Comparison of ENCODE assay signal across 8 cellular contexts in the genomic region with DNA sequence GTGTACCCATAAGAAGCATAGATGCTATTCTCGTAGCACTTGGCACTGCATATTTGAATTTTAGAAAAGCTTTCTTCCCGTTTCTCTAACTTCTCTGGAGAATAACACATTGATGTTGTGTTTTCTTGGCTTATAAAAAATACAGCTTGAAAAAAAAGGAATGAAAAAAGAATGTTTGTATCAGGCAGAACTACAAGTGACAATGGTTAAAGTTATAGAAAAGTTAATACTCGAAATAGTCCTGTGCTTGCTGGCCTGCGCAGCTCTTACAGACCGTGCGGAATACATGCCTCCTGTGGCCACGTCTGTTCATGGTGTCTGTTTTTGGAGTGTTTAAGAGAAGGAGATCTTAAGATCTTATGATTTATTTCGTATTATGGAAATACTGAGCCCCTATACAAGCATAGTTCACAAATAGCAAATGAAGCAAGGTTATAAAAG. TPM values are rescaled to one million over a fixed set of nuclear protein-coding genes. Genes with fewer than 3 reads are reported as not detected.
DNase-seq lines count a peak whose midpoint lies in the region; ATAC-seq and TF ChIP-seq lines count a peak whose summit lies in the region.

No MANE protein-coding gene starts in this region.

- H3K9me2 ChIP-seq in PC-9 (ENCODE audit: insufficient read depth), result no peaks in the 10 kb centered on the region; the same call in 1 of the 2 replicates

- DNase-seq in PC-9 (no peak), epithelial cell of prostate (ENCODE audit: low read depth, low spot score) (no peak), neuronal stem cell (ENCODE audit: low spot score) (no peak), NCI-H128 (lab: John Stamatoyannopoulos, UW; ENCODE audit: unreplicated experiment) (no peak), RPMI8226 (no peak)
- no peak for DNase-seq in stimulated activated CD4-positive, alpha-beta T cell treated with anti-CD3 and anti-CD28 coated beads, Interleukin-1b, Interleukin-23, amount 100 ng/mL, for 48 hours

- H3K14ac ChIP-seq in neuronal stem cell (ENCODE audit: low read length), result no peak overlapping the region

- BruUV-seq in PC-9 (replicated peaks; lab: Mats Ljungman, UMichigan), result no TSS peak

- ATAC-seq in GM21360 (IDR thresholded peaks at IDR 0.05; ENCODE audit: unreplicated experiment), result peak; percentile 30

- POLR2A ChIA-PET in PC-9 (lab: Charles Lee; ENCODE audit: unreplicated experiment), result interaction anchor here (0.6 to 0.7 kb wide), 6 partner anchors 44 to 839 kb away, joined by 3 to 14 read pairs (median 3); no protein-coding TSS in a partner anchor

- peak overlapping the region; percentile 61 for H3K4me3 ChIP-seq in PC-9
- H3K4me3 ChIP-seq in neuronal stem cell (ENCODE audit: low read length in 2 of 2), result peak overlapping the region in 1 of 2 donors; percentile 51

- no peak overlapping the region for H3K18ac ChIP-seq in neuronal stem cell (ENCODE audit: low read length)

- H3K23ac ChIP-seq in neuronal stem cell (ENCODE audit: low read depth, low read length, poor library complexity), result no peak overlapping the region

- no peak overlapping the region for H3K4ac ChIP-seq in neuronal stem cell (ENCODE audit: low read length)

- no peak overlapping the region for H4K8ac ChIP-seq in neuronal stem cell (ENCODE audit: low read depth, low read length)

- H3K4me2 ChIP-seq in PC-9 (peak overlapping the region; percentile 80), neuronal stem cell (ENCODE audit: insufficient read depth, low read length, poor library complexity, severe bottlenecking) (no peak overlapping the region)

- no peak overlapping the region for H4K91ac ChIP-seq in neuronal stem cell (ENCODE audit: low read depth, low read length, poor library complexity)

- H2AK5ac ChIP-seq in neuronal stem cell (ENCODE audit: low read depth, low read length), result no peak overlapping the region

- no peak overlapping the region for H2BK12ac ChIP-seq in neuronal stem cell (ENCODE audit: low read length)

- peak overlapping the region; percentile 92 for H2AFZ ChIP-seq in PC-9
- H2AFZ ChIP-seq in neuronal stem cell (ENCODE audit: low read length), result peak overlapping the region; percentile 84

- no CpG with 5 or more reads among the region's 8 CpGs for WGBS in neuronal stem cell (ENCODE audit: extremely low coverage in 2 of 2, insufficient read length in 2 of 2, insufficient replicate concordance in 1 of 2), 2 donors

- H3K9me3 ChIP-seq in PC-9 (ENCODE audit: insufficient read depth, low read depth) (no peaks in the 10 kb centered on the region), neuronal stem cell (replicated peaks in 1 of 2; ENCODE audit: control insufficient read depth in 2 of 2, insufficient read depth in 1 of 2, low read depth in 1 of 2, low read length in 2 of 2) (peaks cover 0 to 1% of the 10 kb centered on the region in 2 donors)

- H3K36me3 ChIP-seq in PC-9 (ENCODE audit: low read depth) (no peaks in the 10 kb centered on the region), neuronal stem cell (replicated peaks in 1 of 2; ENCODE audit: control insufficient read depth in 2 of 2, insufficient read depth in 2 of 2, low read length in 2 of 2) (no peaks in the 10 kb centered on the region)

- H2BK15ac ChIP-seq in neuronal stem cell (ENCODE audit: low read length), result no peak overlapping the region

- H3K27ac ChIP-seq in C4-2B, result peak overlapping the region; percentile 71; the same call in 1 of the 2 replicates
- peak overlapping the region; percentile 45 for H3K27ac ChIP-seq in PC-9
- H3K27ac ChIP-seq in epithelial cell of prostate, result peak overlapping the region; percentile 42
- no peak overlapping the region for H3K27ac ChIP-seq in neuronal stem cell (replicated peaks; ENCODE audit: low read length)

- H3K4me1 ChIP-seq in PC-9 (replicated peaks; ENCODE audit: insufficient read depth), result peaks cover 13% of the 10 kb centered on the region
- H3K4me1 ChIP-seq in neuronal stem cell (ENCODE audit: control insufficient read depth in 2 of 2, insufficient read depth in 1 of 2, low read depth in 1 of 2, low read length in 2 of 2), result peaks cover 0 to 4% of the 10 kb centered on the region in 2 donors

- H2BK120ac ChIP-seq in neuronal stem cell (ENCODE audit: low read depth, low read length), result no peak overlapping the region

- H3F3A ChIP-seq in PC-9 (ENCODE audit: insufficient read depth, low read depth), result peaks cover 15% of the 10 kb centered on the region

- no peaks in the 10 kb centered on the region for H4K20me1 ChIP-seq in PC-9 (ENCODE audit: insufficient read depth)

- TF ChIP-seq CTCF in C4-2B (conservative IDR thresholded peaks at IDR 0.05), result no peak
- TF ChIP-seq CTCF in PC-9 (conservative IDR thresholded peaks at IDR 0.05), result no peak

- intact Hi-C loops in PC-9 (cut with micrococcal nuclease; ENCODE audit: unreplicated experiment), result no loop called here

- no peak overlapping the region for H3K9ac ChIP-seq in neuronal stem cell (ENCODE audit: low read depth, low read length, poor library complexity)

- no peaks in the 10 kb centered on the region for H3K79me1 ChIP-seq in neuronal stem cell (ENCODE audit: low read depth, low read length)

- CTCF ChIA-PET in PC-9 (lab: Charles Lee), result interaction anchor here (0.6 kb wide), 2 partner anchors 42 to 60 kb away, joined by 3 to 4 read pairs; no protein-coding TSS in a partner anchor

- no peak overlapping the region for H2BK5ac ChIP-seq in neuronal stem cell (ENCODE audit: low read length)

- H3K79me2 ChIP-seq in PC-9 (ENCODE audit: low read depth), result no peaks in the 10 kb centered on the region

- H3K27me3 ChIP-seq in PC-9 (ENCODE audit: insufficient read depth, low read depth) (no peaks in the 10 kb centered on the region), neuronal stem cell (ENCODE audit: control insufficient read depth in 3 of 3, insufficient read depth in 3 of 3, low read depth in 1 of 3, low read length in 3 of 3) (peaks cover 0 to 25% (median 2%) of the 10 kb centered on the region in 3 experiments)

RNA-seq across cellular contexts. Expression of a gene that starts 0.8 kb away (rescaled TPM):
- 6.2 and 8.6 TPM in 2 replicates for total RNA-seq in PC-9 (2021)
- 1.5 TPM for polyA plus RNA-seq in neuronal stem cell (2013, experiment 1 of 2)
- polyA plus RNA-seq in neuronal stem cell (2013, experiment 2 of 2), result 1.7 TPM

RNA-seq across cellular contexts. Expression of a gene that starts 41.1 kb away (rescaled TPM):
- 274 and 308 TPM in 2 replicates for total RNA-seq in PC-9 (2021)
- 67.2 TPM for polyA plus RNA-seq in neuronal stem cell (2013, experiment 1 of 2)
- polyA plus RNA-seq in neuronal stem cell (2013, experiment 2 of 2), result 67.6 TPM

RNA-seq across cellular contexts. Expression of a gene that starts 44.9 kb away (rescaled TPM):
- total RNA-seq in PC-9 (2021), result 27.0 and 35.5 TPM in 2 replicates
- 19.0 TPM for polyA plus RNA-seq in neuronal stem cell (2013, experiment 1 of 2)
- polyA plus RNA-seq in neuronal stem cell (2013, experiment 2 of 2), result 18.7 TPM
